In the genomic region with DNA sequence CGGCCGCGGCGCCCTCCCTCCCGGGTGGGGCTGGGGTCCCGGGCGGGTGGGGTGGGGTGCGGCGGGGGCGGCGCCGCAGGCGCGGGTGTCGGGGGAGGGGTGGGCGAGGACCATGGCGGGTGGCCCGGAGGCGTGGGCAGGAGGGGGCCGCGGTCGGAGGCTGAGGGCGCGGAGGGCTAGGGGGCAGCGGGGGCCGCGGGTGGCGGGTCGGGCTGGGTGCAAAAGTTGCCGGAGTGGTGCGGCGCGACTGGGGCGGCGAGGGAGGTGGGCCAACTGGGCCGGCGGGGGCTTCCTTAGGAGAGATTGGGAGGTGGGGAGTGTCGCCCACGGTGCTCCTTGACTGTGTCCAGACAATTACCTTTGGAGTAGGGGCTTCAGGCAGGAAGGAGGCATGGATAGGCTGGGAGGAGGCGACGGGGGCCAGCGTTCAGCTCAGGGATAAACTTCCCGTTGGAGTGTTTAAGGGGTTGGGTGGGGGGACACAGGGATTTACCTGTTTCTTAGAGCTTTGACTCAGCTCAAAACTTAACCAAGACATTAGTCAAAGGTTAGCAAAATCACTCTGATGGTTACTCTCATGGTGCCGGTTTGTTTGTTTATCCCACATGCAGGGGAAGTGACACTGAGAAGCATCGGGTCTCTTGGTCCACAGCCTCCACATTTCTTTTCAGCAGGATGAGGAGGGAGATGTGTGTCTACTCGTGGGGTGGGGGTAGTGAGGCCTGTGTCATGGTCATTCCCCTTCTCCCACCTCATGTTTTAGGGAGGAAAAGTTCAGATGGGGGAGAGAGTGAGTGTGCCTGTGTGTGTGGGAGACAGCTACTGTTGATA, we compare ENCODE assay signal across 8 cellular contexts. TPM values are rescaled to one million over a fixed set of nuclear protein-coding genes. Genes with fewer than 3 reads are reported as not detected.
A peak's percentile ranks its signal among the peaks of the same experiment; 100 is the strongest.
DNase-seq lines count a peak whose midpoint lies in the region; ATAC-seq and TF ChIP-seq lines count a peak whose summit lies in the region.

No MANE protein-coding gene starts in this region.

- H3K9ac ChIP-seq in OCI-LY3 (ENCODE audit: low read length) (peak overlapping the region; percentile 87), neuronal stem cell (ENCODE audit: low read depth, low read length, poor library complexity) (peak overlapping the region; percentile 93)

- TF ChIP-seq CTCF in OCI-LY3 (IDR thresholded peaks at IDR 0.05; ENCODE audit: low read depth, low read length) (no peak), gastroesophageal sphincter (IDR thresholded peaks at IDR 0.05) (no peak), upper lobe of right lung (IDR thresholded peaks at IDR 0.05) (no peak)

- peak overlapping the region; percentile 88 for H2BK5ac ChIP-seq in neuronal stem cell (ENCODE audit: low read length)

- H3K4me3 ChIP-seq in OCI-LY3 (ENCODE audit: low read length) (peak overlapping the region; percentile 89), gastroesophageal sphincter (peak overlapping the region; percentile 85 to 86), neuronal stem cell (ENCODE audit: low read length in 2 of 2) (peak overlapping the region; percentile 86 to 87), upper lobe of right lung (peak overlapping the region; percentile 76)

- H3K4me1 ChIP-seq in OCI-LY3 (ENCODE audit: low read length), result peaks cover 23% of the 10 kb centered on the region
- peaks cover 0 to 46% (median 9%) of the 10 kb centered on the region in 3 donors for H3K4me1 ChIP-seq in gastroesophageal sphincter
- H3K4me1 ChIP-seq in neuronal stem cell (ENCODE audit: control insufficient read depth in 2 of 2, insufficient read depth in 1 of 2, low read depth in 1 of 2, low read length in 2 of 2), result peaks cover 5 to 12% of the 10 kb centered on the region in 2 donors
- H3K4me1 ChIP-seq in upper lobe of right lung, result peaks cover 16% of the 10 kb centered on the region

- DNase-seq in NCI-H510A treated with DMSO at 0.1 percent for 48 hours (lab: John Stamatoyannopoulos, UW) (peak; percentile 5), NCI-H510A (lab: John Stamatoyannopoulos, UW) (no peak), neuronal stem cell (ENCODE audit: low spot score) (peak; percentile 29), upper lobe of right lung (peak; percentile 70)
- DNase-seq in activated T-helper 2 cell treated with anti-CD3 and anti-CD28 coated beads, Interferon-gamma antibody, Interleukin-2, Interleukin-4, amounts not matched to agents 10 μg/mL and 5 μg/mL and 100 μg/mL, durations not matched to agents 14 hours and 24 hours and 36 hours (ENCODE audit: low spot score), result peak; percentile 24

- H3K79me2 ChIP-seq in OCI-LY3 (ENCODE audit: low read length), result peaks cover 52% of the 10 kb centered on the region

- peak overlapping the region; percentile 93 for H3K27ac Mint-ChIP-seq in activated T-helper 2 cell treated with anti-CD3 and anti-CD28 coated beads, Interferon-gamma antibody, Interleukin-2, Interleukin-4, amounts not matched to agents 10 μg/mL and 5 μg/mL and 100 μg/mL, durations not matched to agents 14 hours and 24 hours and 36 hours

- no peaks in the 10 kb centered on the region for H3K9me3 Mint-ChIP-seq in activated T-helper 2 cell treated with anti-CD3 and anti-CD28 coated beads, Interferon-gamma antibody, Interleukin-2, Interleukin-4, amounts not matched to agents 10 μg/mL and 5 μg/mL and 100 μg/mL, durations not matched to agents 14 hours and 24 hours and 36 hours

- no peak overlapping the region for H3K4ac ChIP-seq in neuronal stem cell (ENCODE audit: low read length)

- peaks cover 16% of the 10 kb centered on the region for H3K36me3 Mint-ChIP-seq in activated T-helper 2 cell treated with anti-CD3 and anti-CD28 coated beads, Interferon-gamma antibody, Interleukin-2, Interleukin-4, amounts not matched to agents 10 μg/mL and 5 μg/mL and 100 μg/mL, durations not matched to agents 14 hours and 24 hours and 36 hours (ENCODE audit: low read depth)

- peaks cover 6% of the 10 kb centered on the region; the same call in 1 of the 2 replicates for H4K20me1 ChIP-seq in OCI-LY3 (ENCODE audit: insufficient read depth, low read length)

- no peak for TF ChIP-seq POLR2A in gastroesophageal sphincter (IDR thresholded peaks at IDR 0.05)

- H2BK15ac ChIP-seq in neuronal stem cell (ENCODE audit: low read length), result peak overlapping the region; percentile 51

- H4K8ac ChIP-seq in neuronal stem cell (ENCODE audit: low read depth, low read length), result no peak overlapping the region

- H3K4me3 Mint-ChIP-seq in activated T-helper 2 cell treated with anti-CD3 and anti-CD28 coated beads, Interferon-gamma antibody, Interleukin-2, Interleukin-4, amounts not matched to agents 10 μg/mL and 5 μg/mL and 100 μg/mL, durations not matched to agents 14 hours and 24 hours and 36 hours (ENCODE audit: low read depth), result peak overlapping the region; percentile 95

- peaks cover 2% of the 10 kb centered on the region for H3K27me3 Mint-ChIP-seq in activated T-helper 2 cell treated with anti-CD3 and anti-CD28 coated beads, Interferon-gamma antibody, Interleukin-2, Interleukin-4, amounts not matched to agents 10 μg/mL and 5 μg/mL and 100 μg/mL, durations not matched to agents 14 hours and 24 hours and 36 hours (ENCODE audit: low read depth)

- no peak overlapping the region for H2BK120ac ChIP-seq in neuronal stem cell (ENCODE audit: low read depth, low read length)

- peak overlapping the region; percentile 96 for H3K4me2 ChIP-seq in OCI-LY3 (ENCODE audit: low read length)
- peak overlapping the region; percentile 78 for H3K4me2 ChIP-seq in neuronal stem cell (ENCODE audit: insufficient read depth, low read length, poor library complexity, severe bottlenecking)

- ATAC-seq in HG02938 (IDR thresholded peaks at IDR 0.05; ENCODE audit: unreplicated experiment) (peak; percentile 30), gastroesophageal sphincter (peak; percentile 5), upper lobe of right lung (peak; percentile 4)

- H2BK12ac ChIP-seq in neuronal stem cell (ENCODE audit: low read length), result no peak overlapping the region

- H3K18ac ChIP-seq in neuronal stem cell (ENCODE audit: low read length), result peak overlapping the region; percentile 99

- H3K27me3 ChIP-seq in OCI-LY3 (ENCODE audit: low read depth, low read length) (no peaks in the 10 kb centered on the region), gastroesophageal sphincter (no peaks in the 10 kb centered on the region), neuronal stem cell (ENCODE audit: control insufficient read depth in 3 of 3, insufficient read depth in 3 of 3, low read depth in 1 of 3, low read length in 3 of 3) (no peaks in the 10 kb centered on the region), upper lobe of right lung (no peaks in the 10 kb centered on the region)

- WGBS in gastroesophageal sphincter (ENCODE audit: low coverage in 1 of 2), 2 donors, result 0% methylated on average over 6 to 11 of the region's 46 CpGs
- WGBS in neuronal stem cell (ENCODE audit: extremely low coverage in 2 of 2, insufficient read length in 2 of 2, insufficient replicate concordance in 1 of 2), 2 donors, result no CpG with 5 or more reads among the region's 46 CpGs

- TF ChIP-seq EP300 in gastroesophageal sphincter (IDR thresholded peaks at IDR 0.05), result no peak

- H4K91ac ChIP-seq in neuronal stem cell (ENCODE audit: low read depth, low read length, poor library complexity), result no peak overlapping the region

- H3K23ac ChIP-seq in neuronal stem cell (ENCODE audit: low read depth, low read length, poor library complexity), result peak overlapping the region; percentile 57

- H3K36me3 ChIP-seq in OCI-LY3 (replicated peaks; ENCODE audit: low read depth, low read length) (no peaks in the 10 kb centered on the region), gastroesophageal sphincter (no peaks in the 10 kb centered on the region), neuronal stem cell (replicated peaks in 1 of 2; ENCODE audit: control insufficient read depth in 2 of 2, insufficient read depth in 2 of 2, low read length in 2 of 2) (peaks cover 0 to 1% of the 10 kb centered on the region in 2 donors), upper lobe of right lung (no peaks in the 10 kb centered on the region)

- no peaks in the 10 kb centered on the region for H3K9me3 ChIP-seq in OCI-LY3 (ENCODE audit: insufficient read depth, low read length)
- H3K9me3 ChIP-seq in gastroesophageal sphincter, result no peaks in the 10 kb centered on the region
- no peaks in the 10 kb centered on the region for H3K9me3 ChIP-seq in neuronal stem cell (replicated peaks in 1 of 2; ENCODE audit: control insufficient read depth in 2 of 2, insufficient read depth in 1 of 2, low read depth in 1 of 2, low read length in 2 of 2)
- H3K9me3 ChIP-seq in upper lobe of right lung, result no peaks in the 10 kb centered on the region

- intact Hi-C loops in activated T-helper 2 cell treated with anti-CD3 and anti-CD28 coated beads, Interferon-gamma antibody, Interleukin-2, Interleukin-4, amounts not matched to agents 10 μg/mL and 5 μg/mL and 100 μg/mL, durations not matched to agents 14 hours and 24 hours and 36 hours (cut with micrococcal nuclease), result loop anchor here (1.0 to 2.0 kb wide), 5 partner anchors 53 to 98 kb away; a partner anchor contains a TSS
- intact Hi-C loops in upper lobe of right lung (cut with DNase I), result no loop called here

- peaks cover 5% of the 10 kb centered on the region for H3K79me1 ChIP-seq in neuronal stem cell (ENCODE audit: low read depth, low read length)

- H3K4me1 Mint-ChIP-seq in activated T-helper 2 cell treated with anti-CD3 and anti-CD28 coated beads, Interferon-gamma antibody, Interleukin-2, Interleukin-4, amounts not matched to agents 10 μg/mL and 5 μg/mL and 100 μg/mL, durations not matched to agents 14 hours and 24 hours and 36 hours (ENCODE audit: low read depth), result peaks cover 45% of the 10 kb centered on the region

- peak overlapping the region; percentile 58; the same call in 1 of the 2 replicates for H3K27ac ChIP-seq in OCI-LY3 (ENCODE audit: low read length)
- H3K27ac ChIP-seq in gastroesophageal sphincter, result peak overlapping the region; percentile 85 to 98 (median 97)
- peak overlapping the region; percentile 99 for H3K27ac ChIP-seq in neuronal stem cell (replicated peaks; ENCODE audit: low read length)
- H3K27ac ChIP-seq in upper lobe of right lung, result peak overlapping the region; percentile 90

- H3K14ac ChIP-seq in neuronal stem cell (ENCODE audit: low read length), result no peak overlapping the region

- peak overlapping the region; percentile 45 for H2AK5ac ChIP-seq in neuronal stem cell (ENCODE audit: low read depth, low read length)

- H2AFZ ChIP-seq in OCI-LY3 (ENCODE audit: low read depth, low read length) (no peak overlapping the region), neuronal stem cell (ENCODE audit: low read length) (peak overlapping the region; percentile 93)

RNA-seq across cellular contexts. Expression of a gene that starts 0.9 kb away (rescaled TPM):
- total RNA-seq in activated T-helper 2 cell treated with anti-CD3 and anti-CD28 coated beads, Interferon-gamma antibody, Interleukin-2, Interleukin-4, amounts not matched to agents 10 μg/mL and 5 μg/mL and 100 μg/mL, durations not matched to agents 14 hours and 24 hours and 36 hours, result 37.7 and 38.2 TPM in 2 replicates
- total RNA-seq in gastroesophageal sphincter (10 to 100 TPM; 42.8 to 65.0 (median 55.6) TPM), upper lobe of right lung (42.0 TPM)
- 29.5 TPM for polyA plus RNA-seq in neuronal stem cell (2013, experiment 1 of 2)
- 32.6 TPM for polyA plus RNA-seq in neuronal stem cell (2013, experiment 2 of 2)
